Comparison of ENCODE assay signal across 8 cellular contexts in the genomic region with DNA sequence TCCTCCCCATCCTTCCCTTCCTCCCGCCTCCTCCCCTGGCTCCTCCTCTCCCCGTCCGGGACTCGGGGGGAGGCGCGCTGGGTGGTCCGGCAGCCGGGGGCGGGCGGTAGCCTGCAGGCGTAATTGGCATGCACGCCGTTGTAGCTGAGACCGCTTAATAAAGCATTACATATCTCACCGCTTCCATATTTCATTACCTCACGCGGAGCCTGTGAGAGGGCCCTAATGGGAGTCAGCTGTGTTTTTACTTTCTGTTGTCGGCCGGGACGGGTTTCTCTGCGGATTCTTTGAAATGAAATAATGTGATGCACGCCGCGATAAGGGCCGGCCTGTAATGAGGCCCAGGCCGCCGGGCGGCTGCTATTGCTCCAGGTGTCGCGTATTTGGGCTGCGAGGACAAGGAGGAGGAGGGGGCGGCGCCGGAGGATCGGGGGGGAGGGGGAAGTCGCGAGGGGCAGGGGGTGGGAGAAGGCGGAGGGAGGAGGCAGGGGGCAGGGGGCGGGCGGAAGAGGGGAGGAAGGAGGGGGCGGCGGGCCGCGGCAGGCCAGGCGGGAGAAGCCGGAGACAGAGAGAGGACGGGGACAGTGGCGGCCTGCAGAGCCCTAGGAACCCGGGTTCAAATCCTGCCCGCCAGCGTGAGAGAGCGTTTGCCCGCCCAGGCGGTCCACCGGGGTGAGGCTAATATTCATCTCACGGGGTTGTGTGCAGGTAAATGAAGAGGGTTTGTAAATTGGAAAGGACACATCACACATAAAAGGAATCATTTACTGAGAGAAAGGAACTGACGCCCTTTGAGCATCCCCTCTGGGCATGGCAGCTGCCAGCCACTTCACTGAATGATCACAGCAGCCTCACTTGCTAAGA.
DNase-seq lines count a peak whose midpoint lies in the region; ATAC-seq and TF ChIP-seq lines count a peak whose summit lies in the region.

No MANE protein-coding gene starts in this region.

- peaks cover 2 to 3% of the 10 kb centered on the region in 2 donors for H3K9me3 Mint-ChIP-seq in activated T-cell treated with anti-CD3 and anti-CD28 coated beads, Interleukin-2, amount 50 U/mL, for 72 hours
- H3K9me3 Mint-ChIP-seq in activated CD8-positive, alpha-beta T cell treated with anti-CD3 and anti-CD28 coated beads, Interleukin-2, amount 10 ng/mL, durations not matched to agents 7 days and 5 days (ENCODE audit: insufficient read depth) = no peaks in the 10 kb centered on the region
- H3K9me3 Mint-ChIP-seq in osteocyte (ENCODE audit: unreplicated experiment) = peaks cover 6% of the 10 kb centered on the region

- H3K9me3 ChIP-seq in cardiac muscle cell (ENCODE audit: low read depth) = no peaks in the 10 kb centered on the region
- H3K9me3 ChIP-seq in WERI-Rb-1 (ENCODE audit: severe bottlenecking) = peaks cover 13% of the 10 kb centered on the region

- POLR2A ChIA-PET in activated CD8-positive, alpha-beta T cell treated with anti-CD3 and anti-CD28 coated beads, Interleukin-2, amount 10 ng/mL, durations not matched to agents 7 days and 5 days (lab: Charles Lee) = no interaction called here

- peaks cover 71% of the 10 kb centered on the region for H3K27me3 Mint-ChIP-seq in activated T-cell treated with anti-CD3 and anti-CD28 coated beads, Interleukin-2, amount 50 U/mL, for 72 hours (ENCODE audit: low read depth)
- H3K27me3 Mint-ChIP-seq in activated CD8-positive, alpha-beta T cell treated with anti-CD3 and anti-CD28 coated beads, Interleukin-2, amount 10 ng/mL, durations not matched to agents 7 days and 5 days (ENCODE audit: low read depth) = peaks cover 51% of the 10 kb centered on the region
- peaks cover 35% of the 10 kb centered on the region for H3K27me3 Mint-ChIP-seq in osteocyte (ENCODE audit: unreplicated experiment)

- no peak for TF ChIP-seq CTCF in cardiac muscle cell (IDR thresholded peaks at IDR 0.05; ENCODE audit: low read depth, low read length)
- TF ChIP-seq CTCF in osteocyte (IDR thresholded peaks at IDR 0.05) = no peak
- no peak for TF ChIP-seq CTCF in WERI-Rb-1 (IDR thresholded peaks at IDR 0.05; ENCODE audit: low read depth, low read length)

- CTCF ChIA-PET in activated CD8-positive, alpha-beta T cell treated with anti-CD3 and anti-CD28 coated beads, Interleukin-2, amount 10 ng/mL, durations not matched to agents 7 days and 5 days (lab: Charles Lee) = interaction anchor here (1.6 kb wide), 1 partner anchor 193 kb away, joined by 6 read pairs; no protein-coding TSS in a partner anchor

- TF ChIP-seq POLR2A in erythroblast (IDR thresholded peaks at IDR 0.05; ENCODE audit: low read length) = no peak

- no peaks in the 10 kb centered on the region for H3K27me3 ChIP-seq in cardiac muscle cell
- H3K27me3 ChIP-seq in WERI-Rb-1 (ENCODE audit: insufficient read depth, low read depth, severe bottlenecking) = peaks cover 55% of the 10 kb centered on the region

- peak overlapping the region; percentile 7 for H3K4me3 ChIP-seq in cardiac muscle cell
- H3K4me3 ChIP-seq in WERI-Rb-1 (ENCODE audit: low read depth, low read length) = no peak overlapping the region

- peaks cover 11% of the 10 kb centered on the region for H3K4me1 ChIP-seq in cardiac muscle cell (ENCODE audit: low read depth)

- H3K36me3 ChIP-seq in cardiac muscle cell = no peaks in the 10 kb centered on the region
- no peaks in the 10 kb centered on the region for H3K36me3 ChIP-seq in WERI-Rb-1

- H3K36me3 Mint-ChIP-seq in activated T-cell treated with anti-CD3 and anti-CD28 coated beads, Interleukin-2, amount 50 U/mL, for 72 hours (ENCODE audit: insufficient read depth in 2 of 2) = peaks cover 0 to 6% of the 10 kb centered on the region in 2 donors
- no peaks in the 10 kb centered on the region for H3K36me3 Mint-ChIP-seq in activated CD8-positive, alpha-beta T cell treated with anti-CD3 and anti-CD28 coated beads, Interleukin-2, amount 10 ng/mL, durations not matched to agents 7 days and 5 days (ENCODE audit: low read depth)
- H3K36me3 Mint-ChIP-seq in osteocyte (ENCODE audit: unreplicated experiment) = no peaks in the 10 kb centered on the region

- peak overlapping the region; percentile 57 to 75 for H3K4me3 Mint-ChIP-seq in activated T-cell treated with anti-CD3 and anti-CD28 coated beads, Interleukin-2, amount 50 U/mL, for 72 hours
- peak overlapping the region; percentile 38 for H3K4me3 Mint-ChIP-seq in activated CD8-positive, alpha-beta T cell treated with anti-CD3 and anti-CD28 coated beads, Interleukin-2, amount 10 ng/mL, durations not matched to agents 7 days and 5 days
- peak overlapping the region; percentile 78 for H3K4me3 Mint-ChIP-seq in osteocyte (ENCODE audit: unreplicated experiment)

- no peak overlapping the region for H3K27ac Mint-ChIP-seq in activated T-cell treated with anti-CD3 and anti-CD28 coated beads, Interleukin-2, amount 50 U/mL, for 72 hours
- H3K27ac Mint-ChIP-seq in activated CD8-positive, alpha-beta T cell treated with anti-CD3 and anti-CD28 coated beads, Interleukin-2, amount 10 ng/mL, durations not matched to agents 7 days and 5 days = no peak overlapping the region
- peak overlapping the region; percentile 77 for H3K27ac Mint-ChIP-seq in osteocyte (ENCODE audit: unreplicated experiment)

- ATAC-seq in activated T-cell treated with anti-CD3 and anti-CD28 coated beads, Interleukin-2, amount 50 U/mL, for 72 hours (replicated peaks in 1 of 2) = no peak
- no peak for ATAC-seq in activated CD8-positive, alpha-beta T cell treated with anti-CD3 and anti-CD28 coated beads, Interleukin-2, amount 10 ng/mL, durations not matched to agents 7 days and 5 days

- peaks cover 7% of the 10 kb centered on the region for H3K4me1 Mint-ChIP-seq in activated T-cell treated with anti-CD3 and anti-CD28 coated beads, Interleukin-2, amount 50 U/mL, for 72 hours (ENCODE audit: low read depth)
- peaks cover 4% of the 10 kb centered on the region for H3K4me1 Mint-ChIP-seq in activated CD8-positive, alpha-beta T cell treated with anti-CD3 and anti-CD28 coated beads, Interleukin-2, amount 10 ng/mL, durations not matched to agents 7 days and 5 days (ENCODE audit: low read depth)
- H3K4me1 Mint-ChIP-seq in osteocyte (ENCODE audit: unreplicated experiment) = peaks cover 21% of the 10 kb centered on the region

- H3K27ac ChIP-seq in cardiac muscle cell = no peak overlapping the region
- H3K27ac ChIP-seq in WERI-Rb-1 = no peak overlapping the region

- no peak for DNase-seq in activated T-cell treated with anti-CD3 and anti-CD28 coated beads, Interleukin-2, amount 50 U/mL, for 72 hours
- DNase-seq in activated T-cell treated with anti-CD3 and anti-CD28 coated beads, Interleukin-2, amount 50 U/mL, for 1 hour = no peak
- DNase-seq in activated CD8-positive, alpha-beta T cell treated with anti-CD3 and anti-CD28 coated beads, Interleukin-2, amount 10 ng/mL, durations not matched to agents 7 days and 5 days = peak; percentile 27
- peak; percentile 50 to 81 for DNase-seq in cardiac muscle cell (ENCODE audit: low read depth in 1 of 2, low spot score in 1 of 2)
- DNase-seq in osteocyte (ENCODE audit: extremely low spot score, unreplicated experiment) = no peak
- DNase-seq in erythroblast (lab: John Stamatoyannopoulos, UW) = no peak
- no peak for DNase-seq in WERI-Rb-1
- DNase-seq in GOT3 (lab: John Stamatoyannopoulos, UW) = no peak

Comparison
In these comparisons a context has a peak if more than half of its experiments do, and no peak if none do; other contexts are left out.
1. DNase-seq: peak in activated CD8-positive, alpha-beta T cell treated with anti-CD3 and anti-CD28 coated beads, Interleukin-2, amount 10 ng/mL, durations not matched to agents 7 days and 5 days (single experiment) and cardiac muscle cell (2 of 2); none in activated T-cell treated with anti-CD3 and anti-CD28 coated beads, Interleukin-2, amount 50 U/mL, for 72 hours (0 of 2), activated T-cell treated with anti-CD3 and anti-CD28 coated beads, Interleukin-2, amount 50 U/mL, for 1 hour (single experiment), osteocyte (single experiment), erythroblast (0 of 2), WERI-Rb-1 (single experiment) and GOT3 (single experiment).
2. Peak in every context shown above with its lines, with median percentiles within 50 percentile points of each other: H3K4me3 Mint-ChIP-seq.